Comparison of ENCODE assay signal across 7 cellular contexts in the genomic region with DNA sequence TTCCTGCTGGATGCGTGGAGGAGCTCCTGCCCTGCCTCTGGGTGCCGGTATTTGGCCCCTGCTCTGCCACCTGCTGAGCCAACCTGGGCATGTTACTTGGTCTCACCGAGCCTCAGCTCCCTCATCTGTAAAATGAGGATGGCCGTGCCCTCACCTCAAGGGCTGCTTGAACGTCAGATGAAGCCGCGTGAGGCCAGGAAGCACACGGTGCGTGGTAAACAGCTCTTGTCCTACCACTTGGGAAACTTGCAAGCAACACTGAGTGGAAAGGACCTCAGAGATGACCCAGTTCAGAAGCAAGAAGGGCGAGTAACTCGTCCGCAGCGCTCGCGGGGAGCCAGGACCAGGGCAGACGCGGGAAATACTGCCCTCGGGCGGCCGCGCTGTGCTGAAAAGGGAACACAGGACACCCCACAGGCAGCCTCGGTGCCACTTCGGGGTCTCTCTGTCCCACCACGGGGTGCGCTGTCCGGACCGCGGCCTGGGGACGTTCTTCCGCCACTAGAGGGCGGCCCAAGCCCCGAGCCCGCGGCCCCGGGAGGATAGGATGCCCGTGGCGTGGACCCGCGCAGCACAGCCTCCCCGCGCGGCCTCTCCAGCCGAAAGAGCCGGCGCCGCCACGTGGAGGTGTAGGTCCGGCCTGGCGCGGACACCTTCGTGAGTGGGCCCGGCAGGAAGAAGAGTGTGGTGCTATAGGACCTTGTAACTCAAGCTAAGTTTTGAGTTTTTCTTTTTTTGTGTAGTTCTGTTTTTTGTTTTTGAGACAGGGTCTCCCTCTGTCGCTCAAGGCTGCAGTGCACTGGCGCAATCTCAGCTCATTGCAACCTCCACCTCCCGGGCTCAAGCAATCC.
DNase-seq lines count a peak whose midpoint lies in the region; ATAC-seq lines count a peak whose summit lies in the region.

No MANE protein-coding gene starts in this region.

- H3K27me3 ChIP-seq in mesendoderm (ENCODE audit: insufficient read depth, low read length, poor library complexity): no peaks in the 10 kb centered on the region

- peak overlapping the region; percentile 40 for H3K9ac ChIP-seq in mesendoderm (ENCODE audit: low read length)

- H3K36me3 Mint-ChIP-seq in effector memory CD8-positive, alpha-beta T cell (ENCODE audit: insufficient read depth): peaks cover 9% of the 10 kb centered on the region

- no peak overlapping the region for H2AK5ac ChIP-seq in mesendoderm (ENCODE audit: low read length)

- H3K4me3 ChIP-seq in mesendoderm (ENCODE audit: low read length): no peak overlapping the region

- no CpG with 5 or more reads among the region's 55 CpGs for WGBS in mesendoderm (ENCODE audit: extremely low coverage, insufficient coverage, low lambda C conversion rate)

- H3K9me3 Mint-ChIP-seq in effector memory CD8-positive, alpha-beta T cell: no peaks in the 10 kb centered on the region

- no peak overlapping the region for H2BK15ac ChIP-seq in mesendoderm (replicated peaks; ENCODE audit: low read depth)

- no peak overlapping the region for H3K4ac ChIP-seq in mesendoderm (ENCODE audit: low read depth, low read length)

- H3K79me2 ChIP-seq in mesendoderm (ENCODE audit: control insufficient read depth, insufficient read depth, low read length): no peaks in the 10 kb centered on the region

- no peak overlapping the region for H2BK120ac ChIP-seq in mesendoderm (ENCODE audit: low read depth, low read length)

- no peak overlapping the region for H4K5ac ChIP-seq in mesendoderm (ENCODE audit: low read length)

- no peak overlapping the region for H2BK5ac ChIP-seq in mesendoderm (ENCODE audit: low read length)

- peak; percentile 53 for ATAC-seq in GM18508 (IDR thresholded peaks at IDR 0.05; ENCODE audit: insufficient read depth, unreplicated experiment)
- ATAC-seq in HG02852 (IDR thresholded peaks at IDR 0.05; ENCODE audit: unreplicated experiment): peak; percentile 88
- peak; percentile 93 for ATAC-seq in effector memory CD8-positive, alpha-beta T cell (replicated peaks)

- no peak overlapping the region for H4K8ac ChIP-seq in mesendoderm (ENCODE audit: low read depth, low read length)

- peaks cover 3% of the 10 kb centered on the region for H3K4me1 ChIP-seq in mesendoderm (ENCODE audit: control insufficient read depth, low read depth, low read length)

- H3K56ac ChIP-seq in mesendoderm (ENCODE audit: low read length): peak overlapping the region; percentile 73

- peak overlapping the region; percentile 37 for H3K4me2 ChIP-seq in mesendoderm (ENCODE audit: low read length)

- H3K79me1 ChIP-seq in mesendoderm (ENCODE audit: low read length): no peaks in the 10 kb centered on the region

- H3K36me3 ChIP-seq in mesendoderm (ENCODE audit: control insufficient read depth, insufficient read depth, low read length): no peaks in the 10 kb centered on the region

- no peak overlapping the region for H3K18ac ChIP-seq in mesendoderm (ENCODE audit: low read length)

- peak; percentile 71 for DNase-seq in NCI-H460 (ENCODE audit: extremely low read depth, low read depth)
- peak; percentile 48 to 60 for DNase-seq in activated CD8-positive, alpha-beta memory T cell treated with anti-CD3 and anti-CD28 coated beads for 1 hour (ENCODE audit: extremely low read depth in 1 of 2, low read depth in 1 of 2)
- DNase-seq in effector memory CD8-positive, alpha-beta T cell: peak; percentile 59 to 64 (median 63)
- peak; percentile 85 for DNase-seq in mesendoderm
- peak; percentile 71 to 73 for DNase-seq in stimulated activated CD8-positive, alpha-beta memory T cell treated with anti-CD3 and anti-CD28 coated beads, Interleukin-2, amount 100 ng/mL, for 48 hours (ENCODE audit: low read depth in 2 of 2)

- H3K27ac Mint-ChIP-seq in effector memory CD8-positive, alpha-beta T cell: peak overlapping the region; percentile 59 to 77

- peaks cover 12 to 15% of the 10 kb centered on the region in 2 donors for H3K4me1 Mint-ChIP-seq in effector memory CD8-positive, alpha-beta T cell (ENCODE audit: low read depth in 2 of 2)

- H3K23ac ChIP-seq in mesendoderm (ENCODE audit: low read length): no peak overlapping the region

- H3K4me3 Mint-ChIP-seq in effector memory CD8-positive, alpha-beta T cell: peak overlapping the region; percentile 75 to 80

- H3K27ac ChIP-seq in mesendoderm (ENCODE audit: low read depth, low read length): no peak overlapping the region

- H3K27me3 Mint-ChIP-seq in effector memory CD8-positive, alpha-beta T cell: no peaks in the 10 kb centered on the region
